ENCODE assay signal across 11 cellular contexts in the genomic region with DNA sequence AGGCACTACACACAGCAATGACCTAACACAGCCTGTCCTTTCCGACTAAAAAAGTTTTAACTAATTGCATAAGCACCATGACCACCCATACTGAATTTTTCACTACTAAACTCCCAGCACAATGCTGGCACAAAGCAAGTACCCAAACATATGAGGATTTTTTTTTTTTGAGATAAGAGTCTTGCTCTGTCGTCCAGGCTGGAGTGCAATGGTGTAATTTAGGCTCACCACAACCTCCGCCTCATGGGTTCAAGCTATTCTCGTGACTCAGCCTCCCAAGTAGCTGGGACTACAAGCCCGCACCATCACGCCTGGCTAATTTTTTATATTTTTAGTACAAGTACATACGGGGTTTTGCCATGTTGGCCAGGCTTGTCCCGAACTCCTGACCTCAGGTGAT. TPM values are rescaled to one million over a fixed set of nuclear protein-coding genes. Genes with fewer than 3 reads are reported as not detected.
DNase-seq lines count a peak whose midpoint lies in the region; ATAC-seq, FAIRE-seq and TF ChIP-seq lines count a peak whose summit lies in the region.
"Had no signal": no experiment of that assay in that cellular context is flagged by ENCODE, and none has a peak within 500 bp of the region (broad histone marks: within the 10 kb centered on the region; RNA-seq: fewer than 3 reads in every experiment).

No MANE protein-coding gene starts in this region.

- POLR2A ChIA-PET in A549 (lab: Yijun Ruan, JAX), result interaction anchor here (2.2 kb wide), 1 partner anchor 61 kb away, joined by 12 read pairs; no protein-coding TSS in a partner anchor
- POLR2A ChIA-PET in activated CD8-positive, alpha-beta T cell treated with anti-CD3 and anti-CD28 coated beads, Interleukin-2, amount 10 ng/mL, durations not matched to agents 7 days and 5 days (lab: Charles Lee), result no interaction called here

- CTCF ChIA-PET in A549 (lab: Yijun Ruan, JAX), result interaction anchor here (0.6 to 2.5 kb wide), 6 partner anchors 9 to 283 kb away, joined by 3 to 15 read pairs (median 4); no protein-coding TSS in a partner anchor
- CTCF ChIA-PET in activated CD8-positive, alpha-beta T cell treated with anti-CD3 and anti-CD28 coated beads, Interleukin-2, amount 10 ng/mL, durations not matched to agents 7 days and 5 days (lab: Charles Lee), result interaction anchor here (1.3 to 2.1 kb wide), 2 partner anchors 63 to 123 kb away, joined by 3 to 7 read pairs; no protein-coding TSS in a partner anchor

- H3K36me3 Mint-ChIP-seq in nephron (ENCODE audit: low read depth), result peaks cover 36% of the 10 kb centered on the region
- H3K36me3 Mint-ChIP-seq in natural killer cell treated with Interleukin-12 subunit alpha and Interleukin-12 subunit beta and Interleukin-15 and Interleukin-18, amount 100 ng/mL, for 72 hours, result peaks cover 7% of the 10 kb centered on the region
- H3K36me3 Mint-ChIP-seq in activated CD8-positive, alpha-beta T cell treated with anti-CD3 and anti-CD28 coated beads, Interleukin-2, amount 10 ng/mL, durations not matched to agents 7 days and 5 days (ENCODE audit: low read depth), result peaks cover 5% of the 10 kb centered on the region

- H3K4me3 ChIP-seq in A549 (no peak overlapping the region), choroid plexus epithelial cell (ENCODE audit: low read depth, low read length) (no peak overlapping the region)

- H3K4me3 Mint-ChIP-seq in nephron, result peak overlapping the region; percentile 31 to 59 (median 40)
- H3K4me3 Mint-ChIP-seq in natural killer cell treated with Interleukin-12 subunit alpha and Interleukin-12 subunit beta and Interleukin-15 and Interleukin-18, amount 100 ng/mL, for 72 hours, result no peak overlapping the region
- H3K4me3 Mint-ChIP-seq in activated CD8-positive, alpha-beta T cell treated with anti-CD3 and anti-CD28 coated beads, Interleukin-2, amount 10 ng/mL, durations not matched to agents 7 days and 5 days, result no peak overlapping the region
- H3K4me3 Mint-ChIP-seq: stimulated activated memory B cell treated with anti-CD40 and anti-IgM and Interleukin-4, amounts not matched to agents 10 μg/mL and 1 μg/mL and 100 μg/mL, for 72 hours had no signal

- H3K4me1 ChIP-seq in A549, result peaks cover 29% of the 10 kb centered on the region

- H3K9me3 Mint-ChIP-seq in nephron, result no peaks in the 10 kb centered on the region
- H3K9me3 Mint-ChIP-seq in natural killer cell treated with Interleukin-12 subunit alpha and Interleukin-12 subunit beta and Interleukin-15 and Interleukin-18, amount 100 ng/mL, for 72 hours, result no peaks in the 10 kb centered on the region
- H3K9me3 Mint-ChIP-seq in activated CD8-positive, alpha-beta T cell treated with anti-CD3 and anti-CD28 coated beads, Interleukin-2, amount 10 ng/mL, durations not matched to agents 7 days and 5 days (ENCODE audit: insufficient read depth), result no peaks in the 10 kb centered on the region

- no peaks in the 10 kb centered on the region for H3K27me3 Mint-ChIP-seq in nephron (ENCODE audit: low read depth)
- no peaks in the 10 kb centered on the region for H3K27me3 Mint-ChIP-seq in natural killer cell treated with Interleukin-12 subunit alpha and Interleukin-12 subunit beta and Interleukin-15 and Interleukin-18, amount 100 ng/mL, for 72 hours
- no peaks in the 10 kb centered on the region for H3K27me3 Mint-ChIP-seq in activated CD8-positive, alpha-beta T cell treated with anti-CD3 and anti-CD28 coated beads, Interleukin-2, amount 10 ng/mL, durations not matched to agents 7 days and 5 days (ENCODE audit: low read depth)
- H3K27me3 Mint-ChIP-seq: stimulated activated memory B cell treated with anti-CD40 and anti-IgM and Interleukin-4, amounts not matched to agents 10 μg/mL and 1 μg/mL and 100 μg/mL, for 72 hours had no signal

- 80% methylated on average over 8 of the region's 8 CpGs for WGBS in A549 (ENCODE audit: missing lambda C conversion rate)

- no peak for FAIRE-seq in A549 (lab: Jason Lieb, UNC)
- FAIRE-seq: GM12892 had no signal

- no peak for TF ChIP-seq RAD21 in A549 (conservative IDR thresholded peaks at IDR 0.05 in 1 of 2, IDR thresholded peaks at IDR 0.05 in 1 of 2)

- H3K4me1 Mint-ChIP-seq in nephron, result peaks cover 14% of the 10 kb centered on the region
- peaks cover 7 to 13% of the 10 kb centered on the region in 2 donors for H3K4me1 Mint-ChIP-seq in natural killer cell treated with Interleukin-12 subunit alpha and Interleukin-12 subunit beta and Interleukin-15 and Interleukin-18, amount 100 ng/mL, for 72 hours (ENCODE audit: low read depth in 2 of 2)
- peaks cover 5% of the 10 kb centered on the region for H3K4me1 Mint-ChIP-seq in activated CD8-positive, alpha-beta T cell treated with anti-CD3 and anti-CD28 coated beads, Interleukin-2, amount 10 ng/mL, durations not matched to agents 7 days and 5 days (ENCODE audit: low read depth)
- H3K4me1 Mint-ChIP-seq: stimulated activated memory B cell treated with anti-CD40 and anti-IgM and Interleukin-4, amounts not matched to agents 10 μg/mL and 1 μg/mL and 100 μg/mL, for 72 hours had no signal

- ATAC-seq in A549, result no peak
- ATAC-seq in natural killer cell treated with Interleukin-12 subunit alpha and Interleukin-12 subunit beta and Interleukin-15 and Interleukin-18, amount 100 ng/mL, for 72 hours, result no peak
- ATAC-seq in activated CD8-positive, alpha-beta T cell treated with anti-CD3 and anti-CD28 coated beads, Interleukin-2, amount 10 ng/mL, durations not matched to agents 7 days and 5 days, result no peak
- ATAC-seq: left colon; stimulated activated memory B cell treated with anti-CD40 and anti-IgM and Interleukin-4, amounts not matched to agents 10 μg/mL and 1 μg/mL and 100 μg/mL, for 72 hours had no signal

- no peaks in the 10 kb centered on the region for H3K9me3 ChIP-seq in A549

- H3K4me2 ChIP-seq in A549, result peak overlapping the region; percentile 100

- TF ChIP-seq CTCF in A549 (IDR thresholded peaks at IDR 0.05) (no peak), choroid plexus epithelial cell (conservative IDR thresholded peaks at IDR 0.05; ENCODE audit: low read depth, low read length) (no peak), nephron (IDR thresholded peaks at IDR 0.05; ENCODE audit: unreplicated experiment in 3 of 3) (no peak)

- H3K27ac ChIP-seq in A549, result peak overlapping the region; percentile 6 to 95; a peak in 4 of 6 replicates

- DNase-seq in A549 (ENCODE audit: low read depth in 1 of 2, low spot score in 1 of 2) (no peak), HK-2 (ENCODE audit: unreplicated experiment) (peak; percentile 58), choroid plexus epithelial cell (ENCODE audit: low read depth) (peak; percentile 31), GDM1 (lab: John Stamatoyannopoulos, UW) (no peak), NCI-H748 treated with DMSO at 0.1 percent for 48 hours (lab: John Stamatoyannopoulos, UW) (no peak)
- no peak for DNase-seq in natural killer cell treated with Interleukin-12 subunit alpha and Interleukin-12 subunit beta and Interleukin-15 and Interleukin-18, amount 100 ng/mL, for 72 hours (ENCODE audit: low spot score)
- no peak for DNase-seq in activated CD8-positive, alpha-beta T cell treated with anti-CD3 and anti-CD28 coated beads, Interleukin-2, amount 10 ng/mL, durations not matched to agents 7 days and 5 days
- DNase-seq: left colon had no signal

- H3K27ac Mint-ChIP-seq in nephron, result peak overlapping the region in 1 of 3 experiments; percentile 82
- no peak overlapping the region for H3K27ac Mint-ChIP-seq in natural killer cell treated with Interleukin-12 subunit alpha and Interleukin-12 subunit beta and Interleukin-15 and Interleukin-18, amount 100 ng/mL, for 72 hours
- no peak overlapping the region for H3K27ac Mint-ChIP-seq in activated CD8-positive, alpha-beta T cell treated with anti-CD3 and anti-CD28 coated beads, Interleukin-2, amount 10 ng/mL, durations not matched to agents 7 days and 5 days
- H3K27ac Mint-ChIP-seq: stimulated activated memory B cell treated with anti-CD40 and anti-IgM and Interleukin-4, amounts not matched to agents 10 μg/mL and 1 μg/mL and 100 μg/mL, for 72 hours had no signal

- no peak for TF ChIP-seq EP300 in A549 (IDR thresholded peaks at IDR 0.05)

- TF ChIP-seq POLR2A in A549 (IDR thresholded peaks at IDR 0.05; ENCODE audit: low read length), result no peak

TF ChIP-seq in A549, 52 proteins besides CTCF, POLR2A, EP300 and RAD21 (continues in another document):
- no peak for TF ChIP-seq POLR2AphosphoS2 (conservative IDR thresholded peaks at IDR 0.05; ENCODE audit: low read length)
- TF ChIP-seq EHMT2 (IDR thresholded peaks at IDR 0.05; ENCODE audit: low read depth), result no peak
- TF ChIP-seq SMC3 (IDR thresholded peaks at IDR 0.05), result no peak
- no peak for TF ChIP-seq CBX2 (IDR thresholded peaks at IDR 0.05; ENCODE audit: borderline replicate concordance, low read depth)
- TF ChIP-seq ZSCAN20 (CRISPR knock-in tag; IDR thresholded peaks at IDR 0.05), result no peak
- TF ChIP-seq, protein P1, sequence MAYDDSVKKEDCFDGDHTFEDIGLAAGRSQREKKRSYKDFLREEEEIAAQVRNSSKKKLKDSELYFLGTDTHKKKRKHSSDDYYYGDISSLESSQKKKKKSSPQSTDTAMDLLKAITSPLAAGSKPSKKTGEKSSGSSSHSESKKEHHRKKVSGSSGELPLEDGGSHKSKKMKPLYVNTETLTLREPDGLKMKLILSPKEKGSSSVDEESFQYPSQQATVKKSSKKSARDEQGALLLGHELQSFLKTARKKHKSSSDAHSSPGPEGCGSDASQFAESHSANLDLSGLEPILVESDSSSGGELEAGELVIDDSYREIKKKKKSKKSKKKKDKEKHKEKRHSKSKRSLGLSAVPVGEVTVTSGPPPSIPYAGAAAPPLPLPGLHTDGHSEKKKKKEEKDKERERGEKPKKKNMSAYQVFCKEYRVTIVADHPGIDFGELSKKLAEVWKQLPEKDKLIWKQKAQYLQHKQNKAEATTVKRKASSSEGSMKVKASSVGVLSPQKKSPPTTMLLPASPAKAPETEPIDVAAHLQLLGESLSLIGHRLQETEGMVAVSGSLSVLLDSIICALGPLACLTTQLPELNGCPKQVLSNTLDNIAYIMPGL (CRISPR knock-in tag; IDR thresholded peaks at IDR 0.05; ENCODE audit: borderline replicate concordance), result no peak

RNA-seq across cellular contexts. Expression of a gene that starts 5.1 kb away (rescaled TPM):
- polyA plus RNA-seq in A549 (2011; rRNA removed) (99.2 and 119 TPM in 2 replicates), A549 (2017; fragmentation: RNase III; extraction: RNeasy Plus Mini Kit Qiagen cat#74134 plus additional on column Dnase treatment) (61.4 to 73.5 TPM (median 69.9 TPM) in 3 replicates)
- 20.6 and 26.7 TPM in 2 replicates for polyA plus RNA-seq in A549 (2012; cell fraction: cytosol; rRNA removed)
- polyA plus RNA-seq in A549 (2012; cell fraction: nucleus; rRNA removed), result 20.0 and 30.7 TPM in 2 replicates
- polyA minus RNA-seq in A549 (2011; rRNA and poly(A)+ RNA removed), result 47.4 and 49.8 TPM in 2 replicates
- total RNA-seq in natural killer cell treated with Interleukin-12 subunit alpha and Interleukin-12 subunit beta and Interleukin-15 and Interleukin-18, amount 100 ng/mL, for 72 hours, result 10 to 100 TPM; 24.9 to 45.2 TPM
- total RNA-seq in activated CD8-positive, alpha-beta T cell treated with anti-CD3 and anti-CD28 coated beads, Interleukin-2, amount 10 ng/mL, durations not matched to agents 7 days and 5 days, result 10 to 100 TPM; 30.0 to 33.3 TPM

Comparison
In these comparisons a context has a peak if more than half of its experiments do, and no peak if none do; other contexts are left out.
1. DNase-seq: peak in HK-2 (single experiment) and choroid plexus epithelial cell (single experiment); none in A549 (0 of 2), natural killer cell treated with Interleukin-12 subunit alpha and Interleukin-12 subunit beta and Interleukin-15 and Interleukin-18, amount 100 ng/mL, for 72 hours (single experiment), GDM1 (single experiment), activated CD8-positive, alpha-beta T cell treated with anti-CD3 and anti-CD28 coated beads, Interleukin-2, amount 10 ng/mL, durations not matched to agents 7 days and 5 days (single experiment) and NCI-H748 treated with DMSO at 0.1 percent for 48 hours (single experiment).
2. H3K4me3 Mint-ChIP-seq: peak in nephron (3 of 3); none in natural killer cell treated with Interleukin-12 subunit alpha and Interleukin-12 subunit beta and Interleukin-15 and Interleukin-18, amount 100 ng/mL, for 72 hours (single experiment) and activated CD8-positive, alpha-beta T cell treated with anti-CD3 and anti-CD28 coated beads, Interleukin-2, amount 10 ng/mL, durations not matched to agents 7 days and 5 days (single experiment).